15 cellular contexts compared by ENCODE assay signal in the genomic region with DNA sequence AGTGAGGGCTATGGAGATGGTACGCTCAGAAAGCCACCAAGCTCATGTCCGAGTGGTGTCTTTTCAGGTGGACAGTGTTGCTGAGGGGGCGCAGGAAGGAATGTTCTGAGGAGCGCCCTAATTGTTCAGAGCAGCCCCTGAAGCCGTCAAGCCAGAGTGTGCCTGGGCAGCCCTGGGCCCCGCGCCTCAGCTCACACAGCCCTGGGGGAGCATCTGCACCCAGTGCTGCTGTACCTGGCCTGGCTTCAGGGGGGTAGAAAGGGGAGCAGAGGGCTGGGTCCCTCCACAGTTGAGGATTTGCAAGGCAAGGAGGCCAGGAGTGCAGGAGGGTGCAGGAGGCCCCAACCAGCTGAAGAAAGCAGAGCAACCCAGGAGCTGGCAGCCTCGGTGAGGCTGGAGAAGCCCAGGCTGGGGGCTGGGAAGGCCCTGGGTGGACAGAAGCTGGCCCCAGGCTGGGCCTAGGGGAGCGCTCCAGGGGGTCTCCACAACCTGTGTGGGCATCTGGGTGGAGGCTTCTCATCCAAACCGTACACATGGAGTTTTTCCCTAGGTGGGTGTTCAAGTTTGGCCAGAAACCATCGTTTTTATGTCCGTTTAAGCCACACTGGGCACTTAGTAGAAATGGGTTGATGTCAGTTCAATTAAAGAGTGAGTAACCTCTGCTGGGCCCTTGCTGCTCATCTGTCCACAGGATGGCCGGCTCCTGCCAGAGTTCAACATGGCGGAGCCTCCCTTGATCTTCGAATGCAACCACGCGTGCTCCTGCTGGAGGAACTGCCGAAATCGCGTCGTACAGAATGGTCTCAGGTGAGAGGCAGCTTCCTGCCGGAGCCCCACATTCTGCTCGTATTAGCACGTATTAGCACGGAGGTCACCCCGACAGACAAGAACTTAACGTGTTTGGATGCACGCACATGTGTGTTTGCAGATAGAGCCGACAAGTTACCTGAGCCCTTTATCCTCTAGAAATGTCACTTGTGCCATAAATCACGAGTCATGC.
"Had no signal": no experiment of that assay in that cellular context is flagged by ENCODE, and none has a peak within 500 bp of the region (broad histone marks: within the 10 kb centered on the region; RNA-seq: fewer than 3 reads in every experiment).

No MANE protein-coding gene starts in this region.

- H3K4me3 Mint-ChIP-seq: activated naive CD8-positive, alpha-beta T cell had no signal

- H3K4me1 ChIP-seq: left lung, pancreas, transverse colon had no signal

- H3K4me3 ChIP-seq: esophagus squamous epithelium, left lung, pancreas, skin epidermis, transverse colon had no signal

- DNase-seq: activated CD4-positive, alpha-beta T cell treated with anti-CD3 and anti-CD28 coated beads for 1 hour; activated CD4-positive, alpha-beta T cell treated with anti-CD3 and anti-CD28 coated beads, Interleukin-2, amount 50 U/mL, for 48 hours; brain microvascular endothelial cell; esophagus squamous epithelium; foreskin fibroblast; pancreas; retina; stimulated activated CD4-positive, alpha-beta T cell treated with anti-CD3 and anti-CD28 coated beads, Interleukin-4, amount 100 ng/mL, for 4 hours; substantia nigra; SW 1271; transverse colon had no signal

- H3K27me3 Mint-ChIP-seq: activated naive CD8-positive, alpha-beta T cell had no signal

- FAIRE-seq: islet of Langerhans, pancreas had no signal

- H3K27ac ChIP-seq: brain microvascular endothelial cell, left lung, pancreas, transverse colon had no signal

- H3K9me3 ChIP-seq: esophagus squamous epithelium, left lung, pancreas, transverse colon had no signal

- H3K27me3 ChIP-seq: brain microvascular endothelial cell, esophagus squamous epithelium, left lung, pancreas, transverse colon had no signal
